In the genomic region with DNA sequence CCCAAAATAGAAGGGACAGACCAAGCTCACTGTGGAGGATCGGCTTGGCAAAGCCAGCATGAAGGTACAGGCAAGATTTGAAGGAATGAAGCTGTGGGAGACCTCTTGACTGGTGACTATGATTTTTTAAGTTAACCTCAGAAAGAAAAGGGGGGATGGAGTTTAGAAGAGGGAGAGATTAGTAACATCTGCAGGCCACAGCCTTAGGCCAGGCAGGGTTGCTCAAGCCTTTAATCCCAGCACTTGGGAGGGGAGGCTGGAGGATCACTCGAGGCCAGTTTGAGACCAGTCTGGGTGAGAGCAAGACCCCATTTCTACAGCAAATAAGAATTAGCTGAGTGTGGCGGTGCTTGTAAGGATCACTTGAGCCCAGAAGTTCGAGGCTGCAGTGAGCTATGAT, we compare ENCODE assay signal across 13 cellular contexts. TPM values are rescaled to one million over a fixed set of nuclear protein-coding genes. Genes with fewer than 3 reads are reported as not detected.
A peak's percentile ranks its signal among the peaks of the same experiment; 100 is the strongest.
DNase-seq lines count a peak whose midpoint lies in the region; ATAC-seq and TF ChIP-seq lines count a peak whose summit lies in the region.
"Had no signal": no experiment of that assay in that cellular context is flagged by ENCODE, and none has a peak within 500 bp of the region (broad histone marks: within the 10 kb centered on the region; RNA-seq: fewer than 3 reads in every experiment).

No MANE protein-coding gene starts in this region.

- no peak for TF ChIP-seq POLR2A in IMR-90 (IDR thresholded peaks at IDR 0.05; ENCODE audit: low read depth, low read length)
- TF ChIP-seq POLR2A in erythroblast (IDR thresholded peaks at IDR 0.05; ENCODE audit: low read length) = no peak

- peak overlapping the region; percentile 42 for H3K14ac ChIP-seq in IMR-90 (replicated peaks; ENCODE audit: low read depth, low read length)

- no peak for TF ChIP-seq CTCF in IMR-90 (conservative IDR thresholded peaks at IDR 0.05; ENCODE audit: low read depth, low read length)
- no peak for TF ChIP-seq CTCF in coronary artery (IDR thresholded peaks at IDR 0.05)
- no peak for TF ChIP-seq CTCF in tibial artery (IDR thresholded peaks at IDR 0.05)
- no peak for TF ChIP-seq CTCF in PC-3 (conservative IDR thresholded peaks at IDR 0.05; ENCODE audit: low read depth, low read length)

- H4K20me1 ChIP-seq in IMR-90 (ENCODE audit: insufficient read depth, low read length) (peaks cover 4% of the 10 kb centered on the region; the same call in 1 of the 2 replicates), PC-3 (ENCODE audit: low read length) (0 out of 2 replicates have a peak, but pooled peaks cover 3% of the 10 kb centered on the region)

- H3K18ac ChIP-seq in IMR-90 (ENCODE audit: low read depth, low read length) (peak overlapping the region; percentile 36; the same call in 1 of the 2 replicates), mesendoderm (ENCODE audit: low read length) (no peak overlapping the region)

- H3K9me2 ChIP-seq in PC-3 (replicated peaks; ENCODE audit: low read length) = no peaks in the 10 kb centered on the region

- H3K9me1 ChIP-seq in IMR-90 (ENCODE audit: insufficient read depth, low read length) = peaks cover 30% of the 10 kb centered on the region

- H3K23ac ChIP-seq in IMR-90 (ENCODE audit: low read depth, low read length) (0 out of 2 replicates have a peak overlapping the region, but pooled peaks have one; percentile 20), mesendoderm (ENCODE audit: low read length) (no peak overlapping the region)

- H3K36me3 ChIP-seq in IMR-90 (ENCODE audit: control insufficient read depth, insufficient read depth, low read length) (peaks cover 4% of the 10 kb centered on the region), mesendoderm (ENCODE audit: control insufficient read depth, insufficient read depth, low read length) (no peaks in the 10 kb centered on the region), tibial artery (no peaks in the 10 kb centered on the region), PC-3 (ENCODE audit: low read depth, low read length) (peaks cover 20% of the 10 kb centered on the region; the same call in 1 of the 2 replicates)

- no peaks in the 10 kb centered on the region for H3F3A ChIP-seq in PC-3 (ENCODE audit: low read length, unreplicated experiment)

- no peak overlapping the region for H2BK15ac ChIP-seq in IMR-90 (ENCODE audit: low read depth, low read length)
- no peak overlapping the region for H2BK15ac ChIP-seq in mesendoderm (replicated peaks; ENCODE audit: low read depth)

- H2AK9ac ChIP-seq in IMR-90 (replicated peaks; ENCODE audit: low read depth, low read length, poor library complexity) = peak overlapping the region; percentile 60

- POLR2A ChIA-PET in IMR-90 (lab: Charles Lee; ENCODE audit: unreplicated experiment) (no interaction called here), PC-3 (lab: Charles Lee; ENCODE audit: unreplicated experiment) (no interaction called here)

- no peak overlapping the region for H2BK120ac ChIP-seq in IMR-90 (ENCODE audit: low read depth, low read length)
- H2BK120ac ChIP-seq in mesendoderm (ENCODE audit: low read depth, low read length) = no peak overlapping the region

- H2AFZ ChIP-seq in IMR-90 (replicated peaks; ENCODE audit: low read length, poor library complexity) (no peak overlapping the region), PC-3 (ENCODE audit: low read length) (no peak overlapping the region)

- H3K27ac ChIP-seq in IMR-90 (ENCODE audit: insufficient read depth, low read length) = peak overlapping the region; percentile 18; the same call in 1 of the 2 replicates
- peak overlapping the region; percentile 51 to 80 for H3K27ac ChIP-seq in coronary artery
- H3K27ac ChIP-seq in mesendoderm (ENCODE audit: low read depth, low read length) = no peak overlapping the region
- peak overlapping the region; percentile 84 to 89 for H3K27ac ChIP-seq in tibial artery
- H3K27ac ChIP-seq in PC-3 (ENCODE audit: low read length) = no peak overlapping the region
- H3K27ac ChIP-seq: foreskin keratinocyte had no signal

- H3K4me2 ChIP-seq in IMR-90 (ENCODE audit: low read depth, low read length) (peak overlapping the region; percentile 43; the same call in 1 of the 2 replicates), mesendoderm (ENCODE audit: low read length) (no peak overlapping the region), PC-3 (ENCODE audit: low read length) (no peak overlapping the region)

- CTCF ChIA-PET in IMR-90 (lab: Yijun Ruan, JAX) (interaction anchor here (0.9 kb wide), 1 partner anchor 15 kb away, joined by 3 read pairs; no protein-coding TSS in a partner anchor), PC-3 (lab: Charles Lee) (no interaction called here)

- DNase-seq in IMR-90 = peak; percentile 31
- no peak for DNase-seq in coronary artery (ENCODE audit: low spot score)
- DNase-seq in mesendoderm = peak; percentile 30
- DNase-seq in tibial artery = no peak
- no peak for DNase-seq in erythroblast (lab: John Stamatoyannopoulos, UW)
- DNase-seq in PC-3 = no peak
- DNase-seq in hepatic stellate cell (ENCODE audit: low spot score) = no peak
- DNase-seq: activated naive CD4-positive, alpha-beta T cell treated with Interleukin-2 at 50 U/mL for 16 hours; foreskin keratinocyte; NCI-H1436 treated with DMSO at 0.1 percent for 48 hours; stimulated activated CD4-positive, alpha-beta T cell treated with anti-CD3 and anti-CD28 coated beads, Interleukin-4, amount 100 ng/mL, for 4 hours had no signal

- H3K27me3 ChIP-seq in IMR-90 (ENCODE audit: control insufficient read depth, insufficient read depth, low read length) (no peaks in the 10 kb centered on the region), mesendoderm (ENCODE audit: insufficient read depth, low read length, poor library complexity) (no peaks in the 10 kb centered on the region), tibial artery (no peaks in the 10 kb centered on the region), PC-3 (ENCODE audit: low read length) (no peaks in the 10 kb centered on the region)
- H3K27me3 ChIP-seq: foreskin keratinocyte had no signal

- H3K9ac ChIP-seq in IMR-90 (ENCODE audit: low read depth, low read length) (peak overlapping the region; percentile 25; the same call in 1 of the 2 replicates), mesendoderm (ENCODE audit: low read length) (peak overlapping the region; percentile 38), PC-3 (ENCODE audit: low read length) (no peak overlapping the region)

- H3K56ac ChIP-seq in IMR-90 (ENCODE audit: extremely low read depth, insufficient read depth, low read length) (no peak overlapping the region), mesendoderm (ENCODE audit: low read length) (peak overlapping the region; percentile 54)

- H3K4me3 ChIP-seq in IMR-90 (ENCODE audit: insufficient read depth, low read depth, low read length) (no peak overlapping the region), coronary artery (no peak overlapping the region), mesendoderm (ENCODE audit: low read length) (no peak overlapping the region), tibial artery (peak overlapping the region in 1 of 2 donors; percentile 12), PC-3 (ENCODE audit: low read length) (no peak overlapping the region)

- H4K5ac ChIP-seq in IMR-90 (ENCODE audit: low read depth, low read length) = peak overlapping the region; percentile 52; the same call in 1 of the 2 replicates
- H4K5ac ChIP-seq in mesendoderm (ENCODE audit: low read length) = no peak overlapping the region

- no peaks in the 10 kb centered on the region for H3K9me3 ChIP-seq in IMR-90 (ENCODE audit: control insufficient read depth, insufficient read depth, low read length)
- H3K9me3 ChIP-seq in tibial artery = no peaks in the 10 kb centered on the region
- H3K9me3 ChIP-seq in PC-3 (ENCODE audit: low read length) = no peaks in the 10 kb centered on the region

- peak overlapping the region; percentile 18; the same call in 1 of the 2 replicates for H3K4ac ChIP-seq in IMR-90 (ENCODE audit: low read depth, low read length)
- H3K4ac ChIP-seq in mesendoderm (ENCODE audit: low read depth, low read length) = no peak overlapping the region

- H2BK20ac ChIP-seq in IMR-90 (ENCODE audit: low read depth, low read length) = no peak overlapping the region

- intact Hi-C loops in IMR-90 (cut with micrococcal nuclease) = no loop called here
- intact Hi-C loops in tibial artery (cut with DNase I; ENCODE audit: low total_unique reads) = no loop called here
- intact Hi-C loops in PC-3 (cut with micrococcal nuclease) = no loop called here

- dilution Hi-C loops in IMR-90 (cut with HindIII; ENCODE audit: low sequenced_read_pairs, unreplicated experiment) = no loop called here

- H2BK5ac ChIP-seq in IMR-90 (ENCODE audit: low read depth, low read length, poor library complexity, severe bottlenecking) = peak overlapping the region; percentile 47
- H2BK5ac ChIP-seq in mesendoderm (ENCODE audit: low read length) = peak overlapping the region; percentile 11

- peak overlapping the region; percentile 36; the same call in 1 of the 2 replicates for H4K91ac ChIP-seq in IMR-90 (ENCODE audit: insufficient read depth, low read depth, low read length)

- ATAC-seq in IMR-90 (ENCODE audit: low read depth) (peak; percentile 52), HG03045 (IDR thresholded peaks at IDR 0.05; ENCODE audit: unreplicated experiment) (no peak), PC-3 (no peak)
- ATAC-seq: activated CD4-positive, CD25-positive, alpha-beta regulatory T cell treated with anti-CD3 and anti-CD28 coated beads, Interleukin-2, amount 50 U/mL, for 24 hours; foreskin keratinocyte had no signal

- TF ChIP-seq RAD21 in IMR-90 (IDR thresholded peaks at IDR 0.05; ENCODE audit: low read length) = no peak

- BruUV-seq in IMR-90 (replicated peaks; lab: Mats Ljungman, UMichigan) = no TSS peak
- no TSS peak for BruUV-seq in PC-3 (replicated peaks; lab: Mats Ljungman, UMichigan)

- H3K79me2 ChIP-seq in mesendoderm (ENCODE audit: control insufficient read depth, insufficient read depth, low read length) = peaks cover 75% of the 10 kb centered on the region
- peaks cover 97% of the 10 kb centered on the region for H3K79me2 ChIP-seq in PC-3 (ENCODE audit: low read length)

- H4K8ac ChIP-seq in IMR-90 (ENCODE audit: low read depth in 2 of 2, low read length in 2 of 2) = peak overlapping the region in 1 of 2 experiments; percentile 50; a peak in 3 of 4 replicates
- H4K8ac ChIP-seq in mesendoderm (ENCODE audit: low read depth, low read length) = no peak overlapping the region

- WGBS in IMR-90 (ENCODE audit: extremely low coverage in 2 of 2, insufficient read length in 1 of 2), 2 experiments = no CpG with 5 or more reads among the region's 4 CpGs
- WGBS in mesendoderm (ENCODE audit: extremely low coverage, insufficient coverage, low lambda C conversion rate) = no CpG with 5 or more reads among the region's 4 CpGs

- in situ Hi-C loops in IMR-90 (cut with MboI; ENCODE audit: low sequenced_read_pairs) = no loop called here

- H2AK5ac ChIP-seq in IMR-90 (ENCODE audit: low read depth, low read length) (peak overlapping the region; percentile 21; the same call in 1 of the 2 replicates), mesendoderm (ENCODE audit: low read length) (no peak overlapping the region)

- peaks cover 50 to 79% of the 10 kb centered on the region in 2 experiments for H3K79me1 ChIP-seq in IMR-90 (ENCODE audit: low read depth in 1 of 2, low read length in 2 of 2)
- peaks cover 21% of the 10 kb centered on the region for H3K79me1 ChIP-seq in mesendoderm (ENCODE audit: low read length)

- H3K4me1 ChIP-seq in IMR-90 (ENCODE audit: control insufficient read depth, insufficient read depth, low read length) (peaks cover 16% of the 10 kb centered on the region), mesendoderm (ENCODE audit: control insufficient read depth, low read depth, low read length) (peaks cover 17% of the 10 kb centered on the region), tibial artery (peaks cover 0 to 87% (median 47%) of the 10 kb centered on the region in 4 donors), PC-3 (ENCODE audit: insufficient read depth, low read length) (peaks cover 10% of the 10 kb centered on the region; the same call in 1 of the 2 replicates)

RNA-seq across cellular contexts. Expression of a gene that starts 46.6 kb away (rescaled TPM):
- total RNA-seq in IMR-90 (2012; rRNA removed) = 29.9 and 30.0 TPM in 2 replicates
- polyA plus RNA-seq in IMR-90 (2012; rRNA removed) = 36.7 and 45.8 TPM in 2 replicates
- polyA plus RNA-seq in IMR-90 (2012; cell fraction: cytosol; rRNA removed) = 18.1 and 24.4 TPM in 2 replicates
- 43.8 and 99.3 TPM in 2 replicates for polyA plus RNA-seq in IMR-90 (2012; cell fraction: nucleus; rRNA removed; ENCODE audit: low replicate concordance)
- polyA plus RNA-seq in mesendoderm (2013, experiment 1 of 2) = 91.0 TPM
- polyA plus RNA-seq in mesendoderm (2013, experiment 2 of 2) = 94.4 TPM
- total RNA-seq in PC-3 (2014; rRNA removed) = 47.3 and 62.6 TPM in 2 replicates

Comparison
In these comparisons a context has a peak if more than half of its experiments do, and no peak if none do; other contexts are left out.
1. DNase-seq: peak in IMR-90 (single experiment) and mesendoderm (single experiment); none in coronary artery (single experiment), tibial artery (0 of 2), erythroblast (0 of 2), PC-3 (single experiment) and hepatic stellate cell (single experiment).
2. H3K27ac ChIP-seq: peak in IMR-90 (single experiment), coronary artery (2 of 2) and tibial artery (2 of 2); none in mesendoderm (single experiment) and PC-3 (single experiment).